In genomic region chr1:27528701-27529637, GRCh38 we compare ENCODE assay signal across 1 cellular context.
TF ChIP-seq lines count a peak whose summit lies in the region.

No MANE protein-coding gene starts in this region.

TF ChIP-seq in K562, 482 proteins besides CTCF, POLR2A, EP300 and RAD21 (continued from another document and continues in another):
- TF ChIP-seq THRA (IDR thresholded peaks at IDR 0.05) (no peak), PHF20 (IDR thresholded peaks at IDR 0.05; ENCODE audit: partially characterized antibody) (peak; percentile 45), MTA1 (IDR thresholded peaks at IDR 0.05; ENCODE audit: borderline replicate concordance) (0 out of 2 replicates have a peak, but pooled peaks have one; percentile 21), ZBTB7A (IDR thresholded peaks at IDR 0.05; ENCODE audit: borderline replicate concordance, control insufficient read depth, low read depth, low read length) (peak; percentile 50; the same call in 1 of the 2 replicates), BRD9 (IDR thresholded peaks at IDR 0.05; ENCODE audit: low read depth, partially characterized antibody) (peak; percentile 49), POLR3A (IDR thresholded peaks at IDR 0.05; ENCODE audit: borderline replicate concordance, extremely low read depth, insufficient read depth, insufficient read length) (no peak), SMARCA4 (IDR thresholded peaks at IDR 0.05) (0 out of 2 replicates have a peak, but pooled peaks have one; percentile 23), CBX3 (IDR thresholded peaks at IDR 0.05; ENCODE audit: borderline replicate concordance in 1 of 2, low read length in 2 of 2) (0 out of 3 replicates have a peak, but pooled peaks of 1 of the 2 experiments have one; percentile 12), ERF (CRISPR knock-in tag; IDR thresholded peaks at IDR 0.05) (peak; percentile 30; the same call in 1 of the 2 replicates), OTX1 (CRISPR knock-in tag; IDR thresholded peaks at IDR 0.05) (peak; percentile 6; the same call in 1 of the 2 replicates), ZBTB2 (IDR thresholded peaks at IDR 0.05) (peak; percentile 66; the same call in 1 of the 2 replicates), CAMTA2 (CRISPR knock-in tag; conservative IDR thresholded peaks at IDR 0.05) (no peak; the same call in 1 of the 2 replicates), HDAC1 (IDR thresholded peaks at IDR 0.05) (peak in 1 of 2 experiments; percentile 87; a peak in 2 of 4 replicates), LEF1 (IDR thresholded peaks at IDR 0.05) (peak; percentile 45; the same call in 1 of the 2 replicates), LARP7 (IDR thresholded peaks at IDR 0.05) (0 out of 2 replicates have a peak, but pooled peaks have one; percentile 64), PRPF4 (IDR thresholded peaks at IDR 0.05; ENCODE audit: insufficient read depth, low read depth, low read length, poor library complexity, severe bottlenecking) (no peak), CREM (IDR thresholded peaks at IDR 0.05; ENCODE audit: low read depth) (peak; percentile 68), TOE1 (IDR thresholded peaks at IDR 0.05; ENCODE audit: borderline replicate concordance) (peak; percentile 98), TOE1 (CRISPR knock-in tag; IDR thresholded peaks at IDR 0.05; ENCODE audit: borderline replicate concordance, low read depth) (no peak), TCF7L2 (IDR thresholded peaks at IDR 0.05; ENCODE audit: low read depth, low read length) (no peak), ZBTB33 (CRISPR knock-in tag; IDR thresholded peaks at IDR 0.05) (0 out of 2 replicates have a peak, but pooled peaks have one; percentile 7), CTBP1 (IDR thresholded peaks at IDR 0.05; ENCODE audit: borderline replicate concordance) (peak; percentile 69), PURB (CRISPR knock-in tag; IDR thresholded peaks at IDR 0.05; ENCODE audit: low read depth) (no peak), GABPA (tag; conservative IDR thresholded peaks at IDR 0.05; ENCODE audit: low read depth) (peak; percentile 37; the same call in 1 of the 2 replicates), CREB1 (IDR thresholded peaks at IDR 0.05) (no peak; the same call in 1 of the 2 replicates), CREB1 (CRISPR knock-in tag; IDR thresholded peaks at IDR 0.05) (peak; percentile 43; the same call in 1 of the 2 replicates), ZBTB49 (CRISPR knock-in tag; IDR thresholded peaks at IDR 0.05; ENCODE audit: borderline replicate concordance) (no peak), GATAD2A (IDR thresholded peaks at IDR 0.05) (peak; percentile 63; the same call in 1 of the 2 replicates), ZNF512 (tag; IDR thresholded peaks at IDR 0.05) (no peak), NCOR1 (IDR thresholded peaks at IDR 0.05) (0 out of 2 replicates have a peak, but pooled peaks have one; percentile 32), ETV1 (tag; conservative IDR thresholded peaks at IDR 0.05; ENCODE audit: low read depth) (peak; percentile 76), CBFB (CRISPR knock-in tag; IDR thresholded peaks at IDR 0.05) (0 out of 2 replicates have a peak, but pooled peaks have one; percentile 14), NR2C2 (CRISPR knock-in tag; IDR thresholded peaks at IDR 0.05) (no peak), NR2C2 (tag; IDR thresholded peaks at IDR 0.05) (no peak), RUNX1 (IDR thresholded peaks at IDR 0.05; ENCODE audit: low read depth) (no peak), SMAD1 (IDR thresholded peaks at IDR 0.05; ENCODE audit: low read depth, low read length, partially characterized antibody) (no peak), TFE3 (CRISPR knock-in tag; IDR thresholded peaks at IDR 0.05) (peak; percentile 98), USF1 (CRISPR knock-in tag; IDR thresholded peaks at IDR 0.05) (peak; percentile 95), SMAD3 (CRISPR knock-in tag; conservative IDR thresholded peaks at IDR 0.05) (0 out of 2 replicates have a peak, but pooled peaks have one; percentile 29), MYC (IDR thresholded peaks at IDR 0.05; ENCODE audit: low read depth, low read length) (peak; percentile 73), MYC (CRISPR knock-in tag; IDR thresholded peaks at IDR 0.05; ENCODE audit: borderline replicate concordance, low read depth) (no peak), DPF2 (IDR thresholded peaks at IDR 0.05) (peak; percentile 57), NKRF (IDR thresholded peaks at IDR 0.05; ENCODE audit: borderline replicate concordance) (peak; percentile 67), ZNF79 (CRISPR knock-in tag; IDR thresholded peaks at IDR 0.05; ENCODE audit: low read depth) (no peak), ATF4 (CRISPR knock-in tag; IDR thresholded peaks at IDR 0.05) (peak; percentile 3; the same call in 1 of the 2 replicates), FOXK2 (conservative IDR thresholded peaks at IDR 0.05 in 1 of 2, IDR thresholded peaks at IDR 0.05 in 1 of 2; ENCODE audit: low read depth in 2 of 2) (peak; percentile 73 to 74; a peak in 3 of 4 replicates), TFAP4 (CRISPR knock-in tag; IDR thresholded peaks at IDR 0.05; ENCODE audit: borderline replicate concordance) (peak; percentile 98)
